In the genomic region with DNA sequence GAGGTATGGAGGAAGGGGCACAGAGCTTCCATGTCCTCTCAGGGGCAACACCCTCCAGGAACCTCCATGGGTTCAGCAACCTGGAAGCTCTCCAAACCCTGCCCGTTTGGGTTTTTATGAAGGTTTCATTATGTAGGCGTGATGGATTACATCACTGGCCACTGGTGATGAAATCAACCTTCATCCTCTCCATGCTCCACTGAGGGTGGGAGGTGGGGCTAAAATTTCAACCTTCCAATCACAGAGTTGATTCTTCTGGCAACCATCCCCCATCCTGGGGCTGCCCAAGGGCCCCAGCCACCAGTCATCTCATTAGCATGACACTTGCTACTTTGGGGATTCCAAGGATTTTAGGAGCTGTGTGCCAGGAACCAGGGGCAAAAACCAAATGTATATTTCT, we compare ENCODE assay signal across 28 cellular contexts.
"Had no signal": no experiment of that assay in that cellular context is flagged by ENCODE, and none has a peak within 500 bp of the region (broad histone marks: within the 10 kb centered on the region; RNA-seq: fewer than 3 reads in every experiment).

No MANE protein-coding gene starts in this region.

- ATAC-seq: activated CD8-positive, alpha-beta T cell treated with anti-CD3 and anti-CD28 coated beads for 36 hours; activated naive CD8-positive, alpha-beta T cell treated with anti-CD3 and anti-CD28 coated beads, Interleukin-2, amount 50 U/mL, for 24 hours; foreskin keratinocyte; heart right ventricle; left lung; pancreas; stimulated activated memory B cell treated with anti-CD40 and anti-IgM and Interleukin-4, amounts not matched to agents 10 μg/mL and 1 μg/mL and 100 μg/mL, for 72 hours; stimulated activated naive CD8-positive, alpha-beta T cell treated with anti-CD3 and anti-CD28 coated beads, Interleukin-15, amount 100 ng/mL, for 72 hours had no signal

- H3K27me3 ChIP-seq: esophagus muscularis mucosa, foreskin keratinocyte, left lung, pancreas, uterus had no signal

- FAIRE-seq: islet of Langerhans, pancreas had no signal

- H3K36me3 ChIP-seq: esophagus muscularis mucosa, heart right ventricle, left lung, pancreas, prostate gland, uterus had no signal

- H3K4me1 ChIP-seq: esophagus muscularis mucosa, foreskin keratinocyte, heart right ventricle, left lung, pancreas, prostate gland, uterus had no signal

- H3K4me3 Mint-ChIP-seq: activated CD8-positive, alpha-beta T cell treated with anti-CD3 and anti-CD28 coated beads for 36 hours; activated naive CD4-positive, alpha-beta T cell treated with anti-CD3 and anti-CD28 coated beads, Interleukin-2, amount 50 U/mL, for 24 hours; activated naive CD8-positive, alpha-beta T cell treated with anti-CD3 and anti-CD28 coated beads, Interleukin-2, amount 50 U/mL, for 24 hours; dendritic cell treated with granulocyte-macrophage colony-stimulating factor and Interleukin-4, amounts not matched to agents 40 ng/mL and 50 ng/mL, for 4 days; nephron progenitor cell; stimulated activated memory B cell treated with anti-CD40 and anti-IgM and Interleukin-4, amounts not matched to agents 10 μg/mL and 1 μg/mL and 100 μg/mL, for 72 hours; stimulated activated naive CD8-positive, alpha-beta T cell treated with anti-CD3 and anti-CD28 coated beads, Interleukin-15, amount 100 ng/mL, for 72 hours; type B pancreatic cell had no signal

- H3K4me2 ChIP-seq: smooth muscle cell had no signal

- DNase-seq: activated CD4-positive, alpha-beta T cell treated with anti-CD3 and anti-CD28 coated beads for 1 hour; activated CD4-positive, alpha-beta T cell treated with anti-CD3 and anti-CD28 coated beads, Interleukin-2, amount 50 U/mL, for 1 hour; activated CD8-positive, alpha-beta T cell treated with anti-CD3 and anti-CD28 coated beads for 36 hours; activated naive CD8-positive, alpha-beta T cell treated with anti-CD3 and anti-CD28 coated beads, Interleukin-2, amount 50 U/mL, for 24 hours; activated T-cell treated with anti-CD3 and anti-CD28 coated beads, Interleukin-2, amount 50 U/mL, for 48 hours; amygdala; central memory CD4-positive, alpha-beta T cell; foreskin keratinocyte; heart right ventricle; left lung; nephron progenitor cell; pancreas; retina; stimulated activated CD4-positive, alpha-beta T cell treated with anti-CD3 and anti-CD28 coated beads, Interleukin-1b, Interleukin-23, amount 100 ng/mL, for 48 hours; stimulated activated CD4-positive, alpha-beta T cell treated with anti-CD3 and anti-CD28 coated beads, Interleukin-4, amount 100 ng/mL, for 4 hours; stimulated activated CD8-positive, alpha-beta memory T cell treated with anti-CD3 and anti-CD28 coated beads, Interleukin-4, amount 100 ng/mL, for 48 hours; stimulated activated naive CD8-positive, alpha-beta T cell treated with anti-CD3 and anti-CD28 coated beads, Interleukin-15, amount 100 ng/mL, for 72 hours; substantia nigra; uterus had no signal

- H3K27ac Mint-ChIP-seq: activated CD8-positive, alpha-beta T cell treated with anti-CD3 and anti-CD28 coated beads for 36 hours; activated naive CD8-positive, alpha-beta T cell treated with anti-CD3 and anti-CD28 coated beads, Interleukin-2, amount 50 U/mL, for 24 hours; activated T-helper 2 cell treated with anti-CD3 and anti-CD28 coated beads, Interferon-gamma antibody, Interleukin-2, Interleukin-4, amounts not matched to agents 10 μg/mL and 5 μg/mL and 100 μg/mL, durations not matched to agents 14 hours and 24 hours and 36 hours; dendritic cell treated with granulocyte-macrophage colony-stimulating factor and Interleukin-4, amounts not matched to agents 40 ng/mL and 50 ng/mL, for 4 days; nephron progenitor cell; stimulated activated memory B cell treated with anti-CD40 and anti-IgM and Interleukin-4, amounts not matched to agents 10 μg/mL and 1 μg/mL and 100 μg/mL, for 72 hours; stimulated activated naive CD8-positive, alpha-beta T cell treated with anti-CD3 and anti-CD28 coated beads, Interleukin-15, amount 100 ng/mL, for 72 hours; type B pancreatic cell had no signal

- H3K9me3 ChIP-seq: pancreas, prostate gland, uterus had no signal

- H3K36me3 Mint-ChIP-seq: activated naive CD4-positive, alpha-beta T cell treated with anti-CD3 and anti-CD28 coated beads, Interleukin-2, amount 50 U/mL, for 24 hours; type B pancreatic cell had no signal

- H3K4me1 Mint-ChIP-seq: activated naive CD4-positive, alpha-beta T cell treated with anti-CD3 and anti-CD28 coated beads, Interleukin-2, amount 50 U/mL, for 24 hours; activated naive CD8-positive, alpha-beta T cell treated with anti-CD3 and anti-CD28 coated beads, Interleukin-2, amount 50 U/mL, for 24 hours; nephron progenitor cell; stimulated activated memory B cell treated with anti-CD40 and anti-IgM and Interleukin-4, amounts not matched to agents 10 μg/mL and 1 μg/mL and 100 μg/mL, for 72 hours; stimulated activated naive CD8-positive, alpha-beta T cell treated with anti-CD3 and anti-CD28 coated beads, Interleukin-15, amount 100 ng/mL, for 72 hours had no signal

- H3K4me3 ChIP-seq: esophagus muscularis mucosa, heart right ventricle, left lung, pancreas, prostate gland, smooth muscle cell, uterus had no signal

- H3K27ac ChIP-seq: esophagus muscularis mucosa, foreskin keratinocyte, heart right ventricle, left lung, pancreas, uterus had no signal

- H3K27me3 Mint-ChIP-seq: dendritic cell treated with granulocyte-macrophage colony-stimulating factor and Interleukin-4, amounts not matched to agents 40 ng/mL and 50 ng/mL, for 4 days had no signal
